ENCODE assay signal across 1 cellular context in the genomic region with DNA sequence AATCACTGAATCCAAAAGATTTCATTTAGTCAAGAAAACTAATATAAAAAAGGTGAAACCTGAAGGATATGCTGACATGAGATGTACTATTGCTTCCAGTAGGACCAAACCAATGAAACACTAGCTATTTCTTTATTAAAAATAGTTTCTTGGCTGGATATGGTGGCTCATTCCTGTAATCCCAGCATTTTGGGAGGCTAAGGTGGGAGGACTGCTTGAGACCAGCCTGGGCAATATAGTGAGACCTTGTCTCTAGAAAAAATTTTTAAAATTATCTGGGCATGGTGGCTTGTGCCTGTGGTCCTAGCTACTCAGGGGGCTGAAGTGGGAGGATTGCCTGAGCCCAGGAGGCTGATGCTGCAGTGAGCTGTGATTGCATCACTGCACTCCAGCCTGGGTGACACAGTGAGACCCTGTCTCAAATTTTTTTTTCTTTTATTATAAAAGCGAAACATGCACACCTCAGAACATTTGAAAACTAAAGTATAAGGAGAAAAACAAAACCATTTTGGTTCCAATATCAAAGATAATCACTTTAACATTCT.
TF ChIP-seq lines count a peak whose summit lies in the region.

No MANE protein-coding gene starts in this region.

TF ChIP-seq in HEK293, 187 proteins besides CTCF, POLR2A, EP300 and RAD21 (continued from another document):
- TF ChIP-seq, protein P1, sequence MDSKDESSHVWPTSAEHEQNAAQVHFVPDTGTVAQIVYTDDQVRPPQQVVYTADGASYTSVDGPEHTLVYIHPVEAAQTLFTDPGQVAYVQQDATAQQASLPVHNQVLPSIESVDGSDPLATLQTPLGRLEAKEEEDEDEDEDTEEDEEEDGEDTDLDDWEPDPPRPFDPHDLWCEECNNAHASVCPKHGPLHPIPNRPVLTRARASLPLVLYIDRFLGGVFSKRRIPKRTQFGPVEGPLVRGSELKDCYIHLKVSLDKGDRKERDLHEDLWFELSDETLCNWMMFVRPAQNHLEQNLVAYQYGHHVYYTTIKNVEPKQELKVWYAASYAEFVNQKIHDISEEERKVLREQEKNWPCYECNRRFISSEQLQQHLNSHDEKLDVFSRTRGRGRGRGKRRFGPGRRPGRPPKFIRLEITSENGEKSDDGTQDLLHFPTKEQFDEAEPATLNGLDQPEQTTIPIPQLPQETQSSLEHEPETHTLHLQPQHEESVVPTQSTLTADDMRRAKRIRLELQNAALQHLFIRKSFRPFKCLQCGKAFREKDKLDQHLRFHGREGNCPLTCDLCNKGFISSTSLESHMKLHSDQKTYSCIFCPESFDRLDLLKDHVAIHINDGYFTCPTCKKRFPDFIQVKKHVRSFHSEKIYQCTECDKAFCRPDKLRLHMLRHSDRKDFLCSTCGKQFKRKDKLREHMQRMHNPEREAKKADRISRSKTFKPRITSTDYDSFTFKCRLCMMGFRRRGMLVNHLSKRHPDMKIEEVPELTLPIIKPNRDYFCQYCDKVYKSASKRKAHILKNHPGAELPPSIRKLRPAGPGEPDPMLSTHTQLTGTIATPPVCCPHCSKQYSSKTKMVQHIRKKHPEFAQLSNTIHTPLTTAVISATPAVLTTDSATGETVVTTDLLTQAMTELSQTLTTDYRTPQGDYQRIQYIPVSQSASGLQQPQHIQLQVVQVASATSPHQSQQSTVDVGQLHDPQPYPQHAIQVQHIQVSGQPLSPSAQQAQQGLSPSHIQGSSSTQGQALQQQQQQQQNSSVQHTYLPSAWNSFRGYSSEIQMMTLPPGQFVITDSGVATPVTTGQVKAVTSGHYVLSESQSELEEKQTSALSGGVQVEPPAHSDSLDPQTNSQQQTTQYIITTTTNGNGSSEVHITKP (tag by site-specific recombination; IDR thresholded peaks at IDR 0.05) = peak; percentile 95
- TF ChIP-seq ZNF335 (tag by site-specific recombination; conservative IDR thresholded peaks at IDR 0.05) = peak; percentile 63
